Comparison of ENCODE assay signal across 2 cellular contexts in genomic region chr18:9038277-9038871, GRCh38.
TF ChIP-seq lines count a peak whose summit lies in the region.

No MANE protein-coding gene starts in this region.

TF ChIP-seq in H1, 55 proteins besides CTCF, POLR2A, EP300 and RAD21:
- TF ChIP-seq MAFK (IDR thresholded peaks at IDR 0.05; ENCODE audit: low read depth, low read length) (peak; percentile 89), CHD2 (IDR thresholded peaks at IDR 0.05; ENCODE audit: low read length) (no peak)

TF ChIP-seq in HepG2, 621 proteins besides CTCF, POLR2A, EP300 and RAD21:
- TF ChIP-seq NFKBIZ (CRISPR knock-in tag; IDR thresholded peaks at IDR 0.05) = no peak
- TF ChIP-seq MAFF (IDR thresholded peaks at IDR 0.05; ENCODE audit: low read depth, low read length) = peak; percentile 94
- peak; percentile 93 to 96 for TF ChIP-seq MAFK (conservative IDR thresholded peaks at IDR 0.05 in 1 of 2, IDR thresholded peaks at IDR 0.05 in 1 of 2; ENCODE audit: low read length in 2 of 2)
